22 cellular contexts compared by ENCODE assay signal in genomic region chr2:218005028-218005427, GRCh38. TPM values are rescaled to one million over a fixed set of nuclear protein-coding genes. Genes with fewer than 3 reads are reported as not detected.
DNase-seq lines count a peak whose midpoint lies in the region; ATAC-seq, FAIRE-seq and TF ChIP-seq lines count a peak whose summit lies in the region.
"Had no signal": no experiment of that assay in that cellular context is flagged by ENCODE, and none has a peak within 500 bp of the region (broad histone marks: within the 10 kb centered on the region; RNA-seq: fewer than 3 reads in every experiment).

No MANE protein-coding gene starts in this region.

- TF ChIP-seq POLR2A in A549 (IDR thresholded peaks at IDR 0.05; ENCODE audit: low read length) (no peak), esophagus squamous epithelium (IDR thresholded peaks at IDR 0.05) (no peak), prostate gland (IDR thresholded peaks at IDR 0.05) (no peak)

- WGBS in A549 (ENCODE audit: missing lambda C conversion rate), result 73% methylated on average over 4 of the region's 4 CpGs
- WGBS in esophagus squamous epithelium, 2 donors, result 38 to 43% methylated on average over 1 to 4 of the region's 4 CpGs
- 98% methylated on average over 4 of the region's 4 CpGs for WGBS in prostate gland

- ATAC-seq in A549, result no peak
- ATAC-seq in HG03039 (IDR thresholded peaks at IDR 0.05; ENCODE audit: unreplicated experiment), result no peak
- ATAC-seq: body of pancreas; CD8-positive, alpha-beta T cell; K562; natural killer cell treated with Interleukin-12 subunit alpha and Interleukin-12 subunit beta and Interleukin-15 and Interleukin-18, amount 100 ng/mL, for 72 hours had no signal

- H3K4me3 Mint-ChIP-seq in HFFc6, result no peak overlapping the region; the same call in 1 of the 2 replicates
- no peak overlapping the region for H3K4me3 Mint-ChIP-seq in immature natural killer cell
- H3K4me3 Mint-ChIP-seq: activated naive CD8-positive, alpha-beta T cell; CD8-positive, alpha-beta T cell; natural killer cell treated with Interleukin-12 subunit alpha and Interleukin-12 subunit beta and Interleukin-15 and Interleukin-18, amount 100 ng/mL, for 72 hours; T-helper 1 cell treated with Interleukin-12 subunit alpha and Interleukin-12 subunit beta and Interleukin-4 antibody, amounts not matched to agents 30 μg/mL and 1 μg/mL, for 36 hours had no signal

- peaks cover 0 to 26% (median 0%) of the 10 kb centered on the region in 4 donors for H3K27me3 ChIP-seq in esophagus squamous epithelium
- H3K27me3 ChIP-seq in prostate gland (replicated peaks; ENCODE audit: insufficient read depth), result no peaks in the 10 kb centered on the region
- H3K27me3 ChIP-seq: body of pancreas had no signal

- H3K4me1 ChIP-seq in A549 (peaks cover 68% of the 10 kb centered on the region), esophagus squamous epithelium (peaks cover 34 to 98% (median 60%) of the 10 kb centered on the region in 3 donors), prostate gland (replicated peaks) (no peaks in the 10 kb centered on the region)

- peaks cover 1% of the 10 kb centered on the region for H3K27me3 Mint-ChIP-seq in HFFc6 (ENCODE audit: insufficient read depth)
- peaks cover 6 to 12% (median 10%) of the 10 kb centered on the region in 3 donors for H3K27me3 Mint-ChIP-seq in immature natural killer cell (ENCODE audit: low read depth in 3 of 3)

- H3K27ac ChIP-seq in A549 (peak overlapping the region; percentile 79 to 91), esophagus squamous epithelium (peak overlapping the region; percentile 66 to 90 (median 80)), prostate gland (peak overlapping the region; percentile 64 to 75)

- CTCF ChIA-PET in A549 (lab: Yijun Ruan, JAX), result interaction anchor here (0.6 to 3.3 kb wide), 3 partner anchors 10 to 202 kb away, joined by 3 to 20 read pairs (median 3); no protein-coding TSS in a partner anchor

- H3K4me2 ChIP-seq in A549, result 0 out of 3 replicates have a peak overlapping the region, but pooled peaks have one; percentile 0

- no peaks in the 10 kb centered on the region for H3K9me3 ChIP-seq in A549
- no peaks in the 10 kb centered on the region for H3K9me3 ChIP-seq in esophagus squamous epithelium
- H3K9me3 ChIP-seq in prostate gland, result no peaks in the 10 kb centered on the region
- H3K9me3 ChIP-seq: body of pancreas had no signal

- H3K4me3 ChIP-seq in A549 (no peak overlapping the region), esophagus squamous epithelium (no peak overlapping the region), prostate gland (no peak overlapping the region)
- H3K4me3 ChIP-seq: body of pancreas, K562 had no signal

- no peak for TF ChIP-seq CTCF in A549 (IDR thresholded peaks at IDR 0.05)
- no peak for TF ChIP-seq CTCF in HFFc6 (IDR thresholded peaks at IDR 0.05)
- TF ChIP-seq CTCF in esophagus squamous epithelium (IDR thresholded peaks at IDR 0.05), result no peak
- TF ChIP-seq CTCF in prostate gland (IDR thresholded peaks at IDR 0.05), result no peak

- DNase-seq in A549 (ENCODE audit: low read depth in 1 of 2, low spot score in 1 of 2), result no peak
- DNase-seq in HFFc6, result peak; percentile 42
- DNase-seq in esophagus squamous epithelium (lab: John Stamatoyannopoulos, UW), result no peak
- DNase-seq in prostate gland (ENCODE audit: low spot score), result no peak
- DNase-seq in NCI-H1092 (lab: John Stamatoyannopoulos, UW), result no peak
- DNase-seq in immature natural killer cell, result no peak
- DNase-seq in central memory CD4-positive, alpha-beta T cell, result no peak
- DNase-seq: activated CD4-positive, alpha-beta T cell treated with anti-CD3 and anti-CD28 coated beads for 48 hours; body of pancreas; CD8-positive, alpha-beta T cell; cortex of kidney; mesendoderm; MV-4-11; NCI-H187; NCI-H2227 treated with DMSO at 0.1 percent for 48 hours; NCI-H82 had no signal

- H3K27ac Mint-ChIP-seq in HFFc6 (peak overlapping the region; percentile 83), immature natural killer cell (no peak overlapping the region)
- H3K27ac Mint-ChIP-seq: activated naive CD8-positive, alpha-beta T cell; CD8-positive, alpha-beta T cell; natural killer cell treated with Interleukin-12 subunit alpha and Interleukin-12 subunit beta and Interleukin-15 and Interleukin-18, amount 100 ng/mL, for 72 hours; T-helper 1 cell treated with Interleukin-12 subunit alpha and Interleukin-12 subunit beta and Interleukin-4 antibody, amounts not matched to agents 30 μg/mL and 1 μg/mL, for 36 hours had no signal

- H3K36me3 ChIP-seq in esophagus squamous epithelium, result no peaks in the 10 kb centered on the region
- H3K36me3 ChIP-seq in prostate gland, result no peaks in the 10 kb centered on the region

- H3K36me3 Mint-ChIP-seq in HFFc6 (ENCODE audit: low read depth) (peaks cover 4% of the 10 kb centered on the region; the same call in 1 of the 2 replicates), immature natural killer cell (no peaks in the 10 kb centered on the region)
- H3K36me3 Mint-ChIP-seq: activated naive CD8-positive, alpha-beta T cell; CD8-positive, alpha-beta T cell; natural killer cell treated with Interleukin-12 subunit alpha and Interleukin-12 subunit beta and Interleukin-15 and Interleukin-18, amount 100 ng/mL, for 72 hours had no signal

- no peak for FAIRE-seq in A549 (lab: Jason Lieb, UNC)
- FAIRE-seq: H54, K562 had no signal

- TF ChIP-seq EP300 in A549 (IDR thresholded peaks at IDR 0.05), result no peak

- H3K4me1 Mint-ChIP-seq in HFFc6 (ENCODE audit: low read depth), result peaks cover 90% of the 10 kb centered on the region
- H3K4me1 Mint-ChIP-seq in immature natural killer cell, result peaks cover 0 to 3% of the 10 kb centered on the region in 2 donors

- intact Hi-C loops in esophagus squamous epithelium (cut with DNase I), result no loop called here
- intact Hi-C loops in prostate gland (cut with DNase I), result no loop called here

- H3K9me3 Mint-ChIP-seq in HFFc6, result no peaks in the 10 kb centered on the region
- no peaks in the 10 kb centered on the region for H3K9me3 Mint-ChIP-seq in immature natural killer cell
- H3K9me3 Mint-ChIP-seq: CD8-positive, alpha-beta T cell; natural killer cell treated with Interleukin-12 subunit alpha and Interleukin-12 subunit beta and Interleukin-15 and Interleukin-18, amount 100 ng/mL, for 72 hours; T-helper 1 cell treated with Interleukin-12 subunit alpha and Interleukin-12 subunit beta and Interleukin-4 antibody, amounts not matched to agents 30 μg/mL and 1 μg/mL, for 36 hours had no signal

- POLR2A ChIA-PET in A549 (lab: Yijun Ruan, JAX), result no interaction called here

- TF ChIP-seq RAD21 in A549 (conservative IDR thresholded peaks at IDR 0.05 in 1 of 2, IDR thresholded peaks at IDR 0.05 in 1 of 2), result no peak

TF ChIP-seq in A549, 52 proteins besides CTCF, POLR2A, EP300 and RAD21:
- TF ChIP-seq HOXB5 (CRISPR knock-in tag; IDR thresholded peaks at IDR 0.05) (no peak), RNF2 (IDR thresholded peaks at IDR 0.05; ENCODE audit: borderline replicate concordance, low read depth) (no peak), HOXA7 (CRISPR knock-in tag; IDR thresholded peaks at IDR 0.05) (no peak), EHMT2 (IDR thresholded peaks at IDR 0.05; ENCODE audit: low read depth) (no peak), CHD2 (IDR thresholded peaks at IDR 0.05; ENCODE audit: low read length, partially characterized antibody) (no peak), RFX5 (IDR thresholded peaks at IDR 0.05) (no peak), SMC3 (IDR thresholded peaks at IDR 0.05) (no peak), NFE2L2 (conservative IDR thresholded peaks at IDR 0.05; ENCODE audit: low read length) (no peak)
- TF ChIP-seq, protein P1, sequence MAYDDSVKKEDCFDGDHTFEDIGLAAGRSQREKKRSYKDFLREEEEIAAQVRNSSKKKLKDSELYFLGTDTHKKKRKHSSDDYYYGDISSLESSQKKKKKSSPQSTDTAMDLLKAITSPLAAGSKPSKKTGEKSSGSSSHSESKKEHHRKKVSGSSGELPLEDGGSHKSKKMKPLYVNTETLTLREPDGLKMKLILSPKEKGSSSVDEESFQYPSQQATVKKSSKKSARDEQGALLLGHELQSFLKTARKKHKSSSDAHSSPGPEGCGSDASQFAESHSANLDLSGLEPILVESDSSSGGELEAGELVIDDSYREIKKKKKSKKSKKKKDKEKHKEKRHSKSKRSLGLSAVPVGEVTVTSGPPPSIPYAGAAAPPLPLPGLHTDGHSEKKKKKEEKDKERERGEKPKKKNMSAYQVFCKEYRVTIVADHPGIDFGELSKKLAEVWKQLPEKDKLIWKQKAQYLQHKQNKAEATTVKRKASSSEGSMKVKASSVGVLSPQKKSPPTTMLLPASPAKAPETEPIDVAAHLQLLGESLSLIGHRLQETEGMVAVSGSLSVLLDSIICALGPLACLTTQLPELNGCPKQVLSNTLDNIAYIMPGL (CRISPR knock-in tag; IDR thresholded peaks at IDR 0.05; ENCODE audit: borderline replicate concordance), result no peak
- TF ChIP-seq, protein P2, sequence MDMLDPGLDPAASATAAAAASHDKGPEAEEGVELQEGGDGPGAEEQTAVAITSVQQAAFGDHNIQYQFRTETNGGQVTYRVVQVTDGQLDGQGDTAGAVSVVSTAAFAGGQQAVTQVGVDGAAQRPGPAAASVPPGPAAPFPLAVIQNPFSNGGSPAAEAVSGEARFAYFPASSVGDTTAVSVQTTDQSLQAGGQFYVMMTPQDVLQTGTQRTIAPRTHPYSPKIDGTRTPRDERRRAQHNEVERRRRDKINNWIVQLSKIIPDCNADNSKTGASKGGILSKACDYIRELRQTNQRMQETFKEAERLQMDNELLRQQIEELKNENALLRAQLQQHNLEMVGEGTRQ (IDR thresholded peaks at IDR 0.05), result no peak

RNA-seq across cellular contexts. Expression of gene TNS1, which starts 2.2 kb away (rescaled TPM):
- 4.9 and 9.5 TPM in 2 replicates for polyA plus RNA-seq in A549 (2011; rRNA removed)
- 1.6 and 2.9 TPM in 2 replicates for polyA plus RNA-seq in A549 (2012; cell fraction: cytosol; rRNA removed)
- polyA plus RNA-seq in A549 (2012; cell fraction: nucleus; rRNA removed), result 7.3 and 9.9 TPM in 2 replicates
- 7.7 to 11.4 TPM (median 10.6 TPM) in 3 replicates for polyA plus RNA-seq in A549 (2017; fragmentation: RNase III; extraction: RNeasy Plus Mini Kit Qiagen cat#74134 plus additional on column Dnase treatment)
- 27.8 and 32.4 TPM in 2 replicates for polyA minus RNA-seq in A549 (2011; rRNA and poly(A)+ RNA removed)
- 100 to 1,000 TPM; 113 to 139 (median 126) TPM for total RNA-seq in HFFc6 (2021; fragmentation: NEBNext Ultra II Directional; extraction: Animal tissue kit (Norgen Biotek cat#: 25700))
- 100 to 1,000 TPM in 1 of 4 donors, 10 to 100 TPM in 3; 34.7 to 201 (median 59.2) TPM for total RNA-seq in esophagus squamous epithelium
- total RNA-seq in prostate gland, result 100 to 1,000 TPM; 238 to 659 TPM
- polyA plus RNA-seq in immature natural killer cell, result under 1 TPM in 1 of 3 donors, not detected in 2; 0.40 TPM
- total RNA-seq: CD8-positive, alpha-beta T cell had no signal
